Comparison of ENCODE assay signal across 2 cellular contexts in the genomic region with DNA sequence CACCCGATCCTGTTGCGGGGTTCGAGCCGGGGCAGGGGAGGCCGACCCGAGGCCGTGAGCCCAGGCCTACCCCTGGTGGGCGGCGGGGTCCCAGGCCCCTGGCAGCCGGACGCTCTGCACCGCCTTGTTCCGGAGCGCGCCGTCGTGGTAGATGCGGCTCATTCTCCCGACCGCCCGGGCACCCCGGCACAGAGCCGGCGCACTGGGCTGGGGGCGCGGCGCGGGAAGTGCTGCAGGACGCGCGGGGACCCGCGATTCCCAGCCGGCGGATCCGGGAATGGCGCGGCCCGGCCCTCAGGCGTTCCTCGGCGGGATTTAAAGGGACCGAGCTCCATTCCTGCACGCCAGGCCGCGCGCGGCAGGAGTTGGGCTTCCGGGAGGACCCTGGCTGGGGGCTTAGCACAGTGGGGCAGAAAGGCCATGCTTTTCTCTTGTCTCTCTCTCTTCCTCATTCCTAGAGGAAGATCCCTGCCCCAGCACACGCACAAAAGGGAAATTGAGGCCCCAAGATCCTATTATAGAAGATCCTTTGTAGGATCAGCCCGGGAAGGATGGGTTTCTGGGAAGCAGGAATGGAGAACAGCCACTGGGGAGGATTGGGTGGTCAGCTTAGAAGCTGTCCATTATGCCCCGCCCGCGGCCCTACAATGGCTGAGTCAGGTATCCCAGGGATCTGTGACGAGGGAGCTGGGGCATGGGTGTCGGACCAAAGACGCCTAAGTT.
A peak's percentile ranks its signal among the peaks of the same experiment; 100 is the strongest.
TF ChIP-seq lines count a peak whose summit lies in the region.

Gene ARPIN, minus strand, starts transcription at position 279 of the 723 bp plus-strand sequence. Its CDS starts 117 bp downstream, at position 162.

TF ChIP-seq in A549, 52 proteins besides CTCF, POLR2A, EP300 and RAD21:
- no peak for TF ChIP-seq ZNF302 (CRISPR knock-in tag; IDR thresholded peaks at IDR 0.05)
- TF ChIP-seq, protein P1, sequence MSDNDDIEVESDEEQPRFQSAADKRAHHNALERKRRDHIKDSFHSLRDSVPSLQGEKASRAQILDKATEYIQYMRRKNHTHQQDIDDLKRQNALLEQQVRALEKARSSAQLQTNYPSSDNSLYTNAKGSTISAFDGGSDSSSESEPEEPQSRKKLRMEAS (IDR thresholded peaks at IDR 0.05) = peak; percentile 54
- TF ChIP-seq, protein P2, sequence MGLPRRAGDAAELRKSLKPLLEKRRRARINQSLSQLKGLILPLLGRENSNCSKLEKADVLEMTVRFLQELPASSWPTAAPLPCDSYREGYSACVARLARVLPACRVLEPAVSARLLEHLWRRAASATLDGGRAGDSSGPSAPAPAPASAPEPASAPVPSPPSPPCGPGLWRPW (IDR thresholded peaks at IDR 0.05) = no peak
- no peak for TF ChIP-seq HOXA7 (CRISPR knock-in tag; IDR thresholded peaks at IDR 0.05)
- peak in 1 of 2 experiments; percentile 38; a peak in 2 of 5 replicates for TF ChIP-seq JUN (IDR thresholded peaks at IDR 0.05)
- TF ChIP-seq RFX5 (IDR thresholded peaks at IDR 0.05) = no peak
- TF ChIP-seq PHF8 (IDR thresholded peaks at IDR 0.05; ENCODE audit: borderline replicate concordance, low read depth) = peak; percentile 78
TF ChIP-seq in A549: peak in this region for 3.

TF ChIP-seq in WTC11, 78 proteins besides CTCF, POLR2A, EP300 and RAD21 (continues in another document):
- TF ChIP-seq, protein P3, sequence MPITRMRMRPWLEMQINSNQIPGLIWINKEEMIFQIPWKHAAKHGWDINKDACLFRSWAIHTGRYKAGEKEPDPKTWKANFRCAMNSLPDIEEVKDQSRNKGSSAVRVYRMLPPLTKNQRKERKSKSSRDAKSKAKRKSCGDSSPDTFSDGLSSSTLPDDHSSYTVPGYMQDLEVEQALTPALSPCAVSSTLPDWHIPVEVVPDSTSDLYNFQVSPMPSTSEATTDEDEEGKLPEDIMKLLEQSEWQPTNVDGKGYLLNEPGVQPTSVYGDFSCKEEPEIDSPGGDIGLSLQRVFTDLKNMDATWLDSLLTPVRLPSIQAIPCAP (CRISPR knock-in tag; IDR thresholded peaks at IDR 0.05) = no peak
- TF ChIP-seq NR3C1 (CRISPR knock-in tag; conservative IDR thresholded peaks at IDR 0.05; ENCODE audit: low read depth) (no peak), TCF7 (CRISPR knock-in tag; IDR thresholded peaks at IDR 0.05; ENCODE audit: low read depth) (no peak), EMX1 (CRISPR knock-in tag; IDR thresholded peaks at IDR 0.05) (no peak), NR1H2 (CRISPR knock-in tag; IDR thresholded peaks at IDR 0.05) (no peak), ZNF281 (CRISPR knock-in tag; IDR thresholded peaks at IDR 0.05) (no peak), PREB (CRISPR knock-in tag; IDR thresholded peaks at IDR 0.05; ENCODE audit: borderline replicate concordance) (no peak), JAZF1 (CRISPR knock-in tag; IDR thresholded peaks at IDR 0.05) (no peak), ZNF263 (CRISPR knock-in tag; IDR thresholded peaks at IDR 0.05; ENCODE audit: low read depth) (no peak), OVOL2 (CRISPR knock-in tag; IDR thresholded peaks at IDR 0.05; ENCODE audit: borderline replicate concordance) (no peak), FOXJ3 (CRISPR knock-in tag; IDR thresholded peaks at IDR 0.05; ENCODE audit: borderline replicate concordance) (no peak), CREB1 (CRISPR knock-in tag; IDR thresholded peaks at IDR 0.05) (peak; percentile 13; the same call in 1 of the 2 replicates), NFE2L1 (CRISPR knock-in tag; IDR thresholded peaks at IDR 0.05) (no peak), ZNF219 (CRISPR knock-in tag; IDR thresholded peaks at IDR 0.05; ENCODE audit: borderline replicate concordance) (no peak), KAT7 (CRISPR knock-in tag; IDR thresholded peaks at IDR 0.05; ENCODE audit: borderline replicate concordance) (0 out of 2 replicates have a peak, but pooled peaks have one; percentile 39), ZNF425 (CRISPR knock-in tag; conservative IDR thresholded peaks at IDR 0.05) (no peak)
- TF ChIP-seq, protein P1 (CRISPR knock-in tag; IDR thresholded peaks at IDR 0.05) = peak; percentile 58; the same call in 1 of the 2 replicates
- TF ChIP-seq, protein P4, sequence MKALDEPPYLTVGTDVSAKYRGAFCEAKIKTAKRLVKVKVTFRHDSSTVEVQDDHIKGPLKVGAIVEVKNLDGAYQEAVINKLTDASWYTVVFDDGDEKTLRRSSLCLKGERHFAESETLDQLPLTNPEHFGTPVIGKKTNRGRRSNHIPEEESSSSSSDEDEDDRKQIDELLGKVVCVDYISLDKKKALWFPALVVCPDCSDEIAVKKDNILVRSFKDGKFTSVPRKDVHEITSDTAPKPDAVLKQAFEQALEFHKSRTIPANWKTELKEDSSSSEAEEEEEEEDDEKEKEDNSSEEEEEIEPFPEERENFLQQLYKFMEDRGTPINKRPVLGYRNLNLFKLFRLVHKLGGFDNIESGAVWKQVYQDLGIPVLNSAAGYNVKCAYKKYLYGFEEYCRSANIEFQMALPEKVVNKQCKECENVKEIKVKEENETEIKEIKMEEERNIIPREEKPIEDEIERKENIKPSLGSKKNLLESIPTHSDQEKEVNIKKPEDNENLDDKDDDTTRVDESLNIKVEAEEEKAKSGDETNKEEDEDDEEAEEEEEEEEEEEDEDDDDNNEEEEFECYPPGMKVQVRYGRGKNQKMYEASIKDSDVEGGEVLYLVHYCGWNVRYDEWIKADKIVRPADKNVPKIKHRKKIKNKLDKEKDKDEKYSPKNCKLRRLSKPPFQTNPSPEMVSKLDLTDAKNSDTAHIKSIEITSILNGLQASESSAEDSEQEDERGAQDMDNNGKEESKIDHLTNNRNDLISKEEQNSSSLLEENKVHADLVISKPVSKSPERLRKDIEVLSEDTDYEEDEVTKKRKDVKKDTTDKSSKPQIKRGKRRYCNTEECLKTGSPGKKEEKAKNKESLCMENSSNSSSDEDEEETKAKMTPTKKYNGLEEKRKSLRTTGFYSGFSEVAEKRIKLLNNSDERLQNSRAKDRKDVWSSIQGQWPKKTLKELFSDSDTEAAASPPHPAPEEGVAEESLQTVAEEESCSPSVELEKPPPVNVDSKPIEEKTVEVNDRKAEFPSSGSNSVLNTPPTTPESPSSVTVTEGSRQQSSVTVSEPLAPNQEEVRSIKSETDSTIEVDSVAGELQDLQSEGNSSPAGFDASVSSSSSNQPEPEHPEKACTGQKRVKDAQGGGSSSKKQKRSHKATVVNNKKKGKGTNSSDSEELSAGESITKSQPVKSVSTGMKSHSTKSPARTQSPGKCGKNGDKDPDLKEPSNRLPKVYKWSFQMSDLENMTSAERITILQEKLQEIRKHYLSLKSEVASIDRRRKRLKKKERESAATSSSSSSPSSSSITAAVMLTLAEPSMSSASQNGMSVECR (CRISPR knock-in tag; IDR thresholded peaks at IDR 0.05; ENCODE audit: borderline replicate concordance) = no peak
- TF ChIP-seq, protein P5, sequence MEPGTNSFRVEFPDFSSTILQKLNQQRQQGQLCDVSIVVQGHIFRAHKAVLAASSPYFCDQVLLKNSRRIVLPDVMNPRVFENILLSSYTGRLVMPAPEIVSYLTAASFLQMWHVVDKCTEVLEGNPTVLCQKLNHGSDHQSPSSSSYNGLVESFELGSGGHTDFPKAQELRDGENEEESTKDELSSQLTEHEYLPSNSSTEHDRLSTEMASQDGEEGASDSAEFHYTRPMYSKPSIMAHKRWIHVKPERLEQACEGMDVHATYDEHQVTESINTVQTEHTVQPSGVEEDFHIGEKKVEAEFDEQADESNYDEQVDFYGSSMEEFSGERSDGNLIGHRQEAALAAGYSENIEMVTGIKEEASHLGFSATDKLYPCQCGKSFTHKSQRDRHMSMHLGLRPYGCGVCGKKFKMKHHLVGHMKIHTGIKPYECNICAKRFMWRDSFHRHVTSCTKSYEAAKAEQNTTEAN (CRISPR knock-in tag; IDR thresholded peaks at IDR 0.05) = no peak; the same call in 1 of the 2 replicates
- TF ChIP-seq, protein P6, sequence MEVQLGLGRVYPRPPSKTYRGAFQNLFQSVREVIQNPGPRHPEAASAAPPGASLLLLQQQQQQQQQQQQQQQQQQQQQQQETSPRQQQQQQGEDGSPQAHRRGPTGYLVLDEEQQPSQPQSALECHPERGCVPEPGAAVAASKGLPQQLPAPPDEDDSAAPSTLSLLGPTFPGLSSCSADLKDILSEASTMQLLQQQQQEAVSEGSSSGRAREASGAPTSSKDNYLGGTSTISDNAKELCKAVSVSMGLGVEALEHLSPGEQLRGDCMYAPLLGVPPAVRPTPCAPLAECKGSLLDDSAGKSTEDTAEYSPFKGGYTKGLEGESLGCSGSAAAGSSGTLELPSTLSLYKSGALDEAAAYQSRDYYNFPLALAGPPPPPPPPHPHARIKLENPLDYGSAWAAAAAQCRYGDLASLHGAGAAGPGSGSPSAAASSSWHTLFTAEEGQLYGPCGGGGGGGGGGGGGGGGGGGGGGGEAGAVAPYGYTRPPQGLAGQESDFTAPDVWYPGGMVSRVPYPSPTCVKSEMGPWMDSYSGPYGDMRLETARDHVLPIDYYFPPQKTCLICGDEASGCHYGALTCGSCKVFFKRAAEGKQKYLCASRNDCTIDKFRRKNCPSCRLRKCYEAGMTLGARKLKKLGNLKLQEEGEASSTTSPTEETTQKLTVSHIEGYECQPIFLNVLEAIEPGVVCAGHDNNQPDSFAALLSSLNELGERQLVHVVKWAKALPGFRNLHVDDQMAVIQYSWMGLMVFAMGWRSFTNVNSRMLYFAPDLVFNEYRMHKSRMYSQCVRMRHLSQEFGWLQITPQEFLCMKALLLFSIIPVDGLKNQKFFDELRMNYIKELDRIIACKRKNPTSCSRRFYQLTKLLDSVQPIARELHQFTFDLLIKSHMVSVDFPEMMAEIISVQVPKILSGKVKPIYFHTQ (CRISPR knock-in tag; IDR thresholded peaks at IDR 0.05) = no peak
- TF ChIP-seq, protein P7, sequence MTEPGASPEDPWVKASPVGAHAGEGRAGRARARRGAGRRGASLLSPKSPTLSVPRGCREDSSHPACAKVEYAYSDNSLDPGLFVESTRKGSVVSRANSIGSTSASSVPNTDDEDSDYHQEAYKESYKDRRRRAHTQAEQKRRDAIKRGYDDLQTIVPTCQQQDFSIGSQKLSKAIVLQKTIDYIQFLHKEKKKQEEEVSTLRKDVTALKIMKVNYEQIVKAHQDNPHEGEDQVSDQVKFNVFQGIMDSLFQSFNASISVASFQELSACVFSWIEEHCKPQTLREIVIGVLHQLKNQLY (CRISPR knock-in tag; IDR thresholded peaks at IDR 0.05) = no peak
- TF ChIP-seq, protein P8, sequence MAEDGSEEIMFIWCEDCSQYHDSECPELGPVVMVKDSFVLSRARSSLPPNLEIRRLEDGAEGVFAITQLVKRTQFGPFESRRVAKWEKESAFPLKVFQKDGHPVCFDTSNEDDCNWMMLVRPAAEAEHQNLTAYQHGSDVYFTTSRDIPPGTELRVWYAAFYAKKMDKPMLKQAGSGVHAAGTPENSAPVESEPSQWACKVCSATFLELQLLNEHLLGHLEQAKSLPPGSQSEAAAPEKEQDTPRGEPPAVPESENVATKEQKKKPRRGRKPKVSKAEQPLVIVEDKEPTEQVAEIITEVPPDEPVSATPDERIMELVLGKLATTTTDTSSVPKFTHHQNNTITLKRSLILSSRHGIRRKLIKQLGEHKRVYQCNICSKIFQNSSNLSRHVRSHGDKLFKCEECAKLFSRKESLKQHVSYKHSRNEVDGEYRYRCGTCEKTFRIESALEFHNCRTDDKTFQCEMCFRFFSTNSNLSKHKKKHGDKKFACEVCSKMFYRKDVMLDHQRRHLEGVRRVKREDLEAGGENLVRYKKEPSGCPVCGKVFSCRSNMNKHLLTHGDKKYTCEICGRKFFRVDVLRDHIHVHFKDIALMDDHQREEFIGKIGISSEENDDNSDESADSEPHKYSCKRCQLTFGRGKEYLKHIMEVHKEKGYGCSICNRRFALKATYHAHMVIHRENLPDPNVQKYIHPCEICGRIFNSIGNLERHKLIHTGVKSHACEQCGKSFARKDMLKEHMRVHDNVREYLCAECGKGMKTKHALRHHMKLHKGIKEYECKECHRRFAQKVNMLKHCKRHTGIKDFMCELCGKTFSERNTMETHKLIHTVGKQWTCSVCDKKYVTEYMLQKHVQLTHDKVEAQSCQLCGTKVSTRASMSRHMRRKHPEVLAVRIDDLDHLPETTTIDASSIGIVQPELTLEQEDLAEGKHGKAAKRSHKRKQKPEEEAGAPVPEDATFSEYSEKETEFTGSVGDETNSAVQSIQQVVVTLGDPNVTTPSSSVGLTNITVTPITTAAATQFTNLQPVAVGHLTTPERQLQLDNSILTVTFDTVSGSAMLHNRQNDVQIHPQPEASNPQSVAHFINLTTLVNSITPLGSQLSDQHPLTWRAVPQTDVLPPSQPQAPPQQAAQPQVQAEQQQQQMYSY (CRISPR knock-in tag; IDR thresholded peaks at IDR 0.05) = no peak
